ENCODE assay signal across 21 cellular contexts in the genomic region with DNA sequence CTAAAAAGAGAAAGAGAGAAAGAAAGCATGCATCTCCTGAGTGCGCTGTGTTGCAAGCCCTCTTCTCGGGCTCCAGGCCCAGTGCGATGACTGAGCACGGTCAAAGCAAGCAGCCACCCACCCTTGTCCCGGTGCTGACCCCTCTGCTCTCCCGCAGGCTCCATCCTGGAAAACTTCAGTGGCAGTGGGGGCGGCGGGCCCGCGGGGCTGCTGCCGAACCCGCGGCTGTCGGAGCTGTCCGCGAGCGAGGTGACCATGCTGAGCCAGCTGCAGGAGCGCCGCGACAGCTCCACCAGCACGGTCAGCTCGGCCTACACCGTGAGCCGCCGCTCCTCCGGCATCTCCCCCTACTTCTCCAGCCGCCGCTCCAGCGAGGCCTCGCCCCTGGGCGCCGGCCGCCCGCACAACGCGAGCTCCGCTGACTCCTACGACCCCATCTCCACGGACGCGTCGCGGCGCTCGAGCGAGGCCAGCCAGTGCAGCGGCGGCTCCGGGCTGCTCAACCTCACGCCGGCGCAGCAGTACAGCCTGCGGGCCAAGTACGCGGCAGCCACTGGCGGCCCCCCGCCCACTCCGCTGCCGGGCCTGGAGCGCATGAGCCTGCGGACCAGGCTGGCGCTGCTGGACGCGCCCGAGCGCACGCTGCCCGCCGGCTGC.
"Had no signal": no experiment of that assay in that cellular context is flagged by ENCODE, and none has a peak within 500 bp of the region (broad histone marks: within the 10 kb centered on the region; RNA-seq: fewer than 3 reads in every experiment).

No MANE protein-coding gene starts in this region.

- H3K9me3 ChIP-seq: adrenal gland, ascending aorta, esophagus muscularis mucosa, gastrocnemius medialis, mucosa of descending colon, prostate gland, tibial nerve had no signal

- DNase-seq: activated CD4-positive, alpha-beta T cell treated with anti-CD3 and anti-CD28 coated beads for 1 hour; brain microvascular endothelial cell; central memory CD4-positive, alpha-beta T cell; effector memory CD8-positive, alpha-beta T cell; gastrocnemius medialis; left cardiac atrium; mesenchymal stem cell; mucosa of descending colon; nucleus accumbens; stimulated activated CD4-positive, alpha-beta T cell treated with anti-CD3 and anti-CD28 coated beads, Interleukin-4, amount 100 ng/mL, for 24 hours; stimulated activated naive CD8-positive, alpha-beta T cell treated with anti-CD3 and anti-CD28 coated beads, Interleukin-15, Interleukin-2, amounts not matched to agents 100 U/mL and 50 U/mL, for 24 hours; substantia nigra; T-helper 9 cell had no signal

- H3K36me3 ChIP-seq: gastrocnemius medialis, prostate gland had no signal

- H3K27ac ChIP-seq: adrenal gland, ascending aorta, brain microvascular endothelial cell, dorsolateral prefrontal cortex, esophagus muscularis mucosa, gastrocnemius medialis, prostate gland, tibial nerve had no signal

- H3K27ac Mint-ChIP-seq: activated naive CD8-positive, alpha-beta T cell; activated T-helper 1 cell treated with anti-CD3 and anti-CD28 coated beads, Interleukin-12 subunit alpha, Interleukin-12 subunit beta, Interleukin-2, Interleukin-4 antibody, amounts not matched to agents 30 ng/mL and 10 ng/mL and 1 ng/mL, durations not matched to agents 14 hours and 24 hours and 36 hours; effector memory CD8-positive, alpha-beta T cell had no signal

- H3K27me3 ChIP-seq: adrenal gland, ascending aorta, brain microvascular endothelial cell, dorsolateral prefrontal cortex, esophagus muscularis mucosa, gastrocnemius medialis, tibial nerve had no signal

- H3K4me3 ChIP-seq: adrenal gland, ascending aorta, dorsolateral prefrontal cortex, esophagus muscularis mucosa, gastrocnemius medialis, mucosa of descending colon, prostate gland, tibial nerve had no signal

- H3K27me3 Mint-ChIP-seq: activated naive CD8-positive, alpha-beta T cell had no signal

- H3K4me1 ChIP-seq: adrenal gland, ascending aorta, gastrocnemius medialis, prostate gland, tibial nerve had no signal

- H3K9me3 Mint-ChIP-seq: activated T-helper 1 cell treated with anti-CD3 and anti-CD28 coated beads, Interleukin-12 subunit alpha, Interleukin-12 subunit beta, Interleukin-2, Interleukin-4 antibody, amounts not matched to agents 30 ng/mL and 10 ng/mL and 1 ng/mL, durations not matched to agents 14 hours and 24 hours and 36 hours; effector memory CD8-positive, alpha-beta T cell had no signal

- ATAC-seq: effector memory CD8-positive, alpha-beta T cell; gastrocnemius medialis; left cardiac atrium; mucosa of descending colon; stimulated activated naive CD8-positive, alpha-beta T cell treated with anti-CD3 and anti-CD28 coated beads, Interleukin-15, Interleukin-2, amounts not matched to agents 100 U/mL and 50 U/mL, for 24 hours had no signal

- H3K4me3 Mint-ChIP-seq: activated naive CD8-positive, alpha-beta T cell; activated T-helper 1 cell treated with anti-CD3 and anti-CD28 coated beads, Interleukin-12 subunit alpha, Interleukin-12 subunit beta, Interleukin-2, Interleukin-4 antibody, amounts not matched to agents 30 ng/mL and 10 ng/mL and 1 ng/mL, durations not matched to agents 14 hours and 24 hours and 36 hours; effector memory CD8-positive, alpha-beta T cell had no signal

- H3K36me3 Mint-ChIP-seq: activated naive CD8-positive, alpha-beta T cell had no signal
